Comparison of ENCODE assay signal across 14 cellular contexts in genomic region chr14:60206837-60207533, GRCh38. TPM values are rescaled to one million over a fixed set of nuclear protein-coding genes. Genes with fewer than 3 reads are reported as not detected.
A peak's percentile ranks its signal among the peaks of the same experiment; 100 is the strongest.
DNase-seq lines count a peak whose midpoint lies in the region; ATAC-seq and TF ChIP-seq lines count a peak whose summit lies in the region.
"Had no signal": no experiment of that assay in that cellular context is flagged by ENCODE, and none has a peak within 500 bp of the region (broad histone marks: within the 10 kb centered on the region; RNA-seq: fewer than 3 reads in every experiment).

No MANE protein-coding gene starts in this region.

- no peaks in the 10 kb centered on the region for H3K9me3 Mint-ChIP-seq in MCF 10A (ENCODE audit: unreplicated experiment)
- H3K9me3 Mint-ChIP-seq in stimulated activated effector memory CD8-positive, alpha-beta T cell treated with anti-CD3 and anti-CD28 coated beads, Interleukin-12 subunit alpha, Interleukin-12 subunit beta, amount 100 ng/mL, for 72 hours: no peaks in the 10 kb centered on the region
- H3K9me3 Mint-ChIP-seq in activated CD4-positive, alpha-beta memory T cell treated with anti-CD3 and anti-CD28 coated beads, Interleukin-2, amount 10 ng/mL, durations not matched to agents 7 days and 5 days: no peaks in the 10 kb centered on the region

- ATAC-seq in HG02678 (IDR thresholded peaks at IDR 0.05; ENCODE audit: unreplicated experiment) (peak; percentile 48), HG03565 (IDR thresholded peaks at IDR 0.05; ENCODE audit: unreplicated experiment) (peak; percentile 33), HG03457 (IDR thresholded peaks at IDR 0.05; ENCODE audit: unreplicated experiment) (no peak), GM18909 (IDR thresholded peaks at IDR 0.05; ENCODE audit: poor library complexity, unreplicated experiment) (no peak)
- peak; percentile 86 for ATAC-seq in stimulated activated effector memory CD8-positive, alpha-beta T cell treated with anti-CD3 and anti-CD28 coated beads, Interleukin-12 subunit alpha, Interleukin-12 subunit beta, amount 100 ng/mL, for 72 hours

- no peak overlapping the region for H3K4me3 ChIP-seq in mammary epithelial cell (replicated peaks in 1 of 3; ENCODE audit: insufficient read depth in 1 of 3, low read depth in 2 of 3, low read length in 3 of 3)

- peaks cover 2% of the 10 kb centered on the region for H3K27me3 ChIP-seq in mammary epithelial cell (ENCODE audit: insufficient read depth, low read length)

- in situ Hi-C loops in mammary epithelial cell (cut with MboI; ENCODE audit: low sequenced_read_pairs in 2 of 2): no loop called here

- no peak overlapping the region for H3K4me3 Mint-ChIP-seq in MCF 10A (ENCODE audit: unreplicated experiment)
- no peak overlapping the region for H3K4me3 Mint-ChIP-seq in stimulated activated effector memory CD8-positive, alpha-beta T cell treated with anti-CD3 and anti-CD28 coated beads, Interleukin-12 subunit alpha, Interleukin-12 subunit beta, amount 100 ng/mL, for 72 hours
- H3K4me3 Mint-ChIP-seq in activated CD4-positive, alpha-beta memory T cell treated with anti-CD3 and anti-CD28 coated beads, Interleukin-2, amount 10 ng/mL, durations not matched to agents 7 days and 5 days: no peak overlapping the region

- H3K27me3 Mint-ChIP-seq in MCF 10A (ENCODE audit: insufficient read depth, unreplicated experiment): no peaks in the 10 kb centered on the region
- H3K27me3 Mint-ChIP-seq in activated CD4-positive, alpha-beta memory T cell treated with anti-CD3 and anti-CD28 coated beads, Interleukin-2, amount 10 ng/mL, durations not matched to agents 7 days and 5 days: peaks cover 27% of the 10 kb centered on the region

- DNase-seq in MCF 10A (ENCODE audit: unreplicated experiment) (peak; percentile 18), mammary epithelial cell (no peak)
- no peak for DNase-seq in stimulated activated effector memory CD8-positive, alpha-beta T cell treated with anti-CD3 and anti-CD28 coated beads, Interleukin-12 subunit alpha, Interleukin-12 subunit beta, amount 100 ng/mL, for 72 hours (ENCODE audit: low spot score in 2 of 2)
- no peak for DNase-seq in activated CD4-positive, alpha-beta memory T cell treated with anti-CD3 and anti-CD28 coated beads, Interleukin-2, amount 10 ng/mL, durations not matched to agents 7 days and 5 days
- DNase-seq: ACHN; activated CD8-positive, alpha-beta memory T cell treated with anti-CD3 and anti-CD28 coated beads, Interleukin-2, amount 50 U/mL, for 48 hours; amniotic stem cell; Calu3; midbrain; NCI-H345 had no signal

- BruUV-seq in MCF 10A (replicated peaks; lab: Mats Ljungman, UMichigan) (no TSS peak), mammary epithelial cell (replicated peaks; lab: Mats Ljungman, UMichigan) (no TSS peak)

- no peak overlapping the region for H3K9ac ChIP-seq in mammary epithelial cell (ENCODE audit: insufficient read depth, low read length)

- H3K9me3 ChIP-seq in mammary epithelial cell (replicated peaks; ENCODE audit: insufficient read depth, low read length): no peaks in the 10 kb centered on the region

- no peaks in the 10 kb centered on the region for H4K20me1 ChIP-seq in mammary epithelial cell (ENCODE audit: insufficient read depth, low read length)

- no peaks in the 10 kb centered on the region for H3K4me1 ChIP-seq in mammary epithelial cell (ENCODE audit: insufficient read depth, low read length)

- no peak overlapping the region for H3K27ac Mint-ChIP-seq in MCF 10A (ENCODE audit: low read depth, unreplicated experiment)
- H3K27ac Mint-ChIP-seq in stimulated activated effector memory CD8-positive, alpha-beta T cell treated with anti-CD3 and anti-CD28 coated beads, Interleukin-12 subunit alpha, Interleukin-12 subunit beta, amount 100 ng/mL, for 72 hours: no peak overlapping the region
- H3K27ac Mint-ChIP-seq in activated CD4-positive, alpha-beta memory T cell treated with anti-CD3 and anti-CD28 coated beads, Interleukin-2, amount 10 ng/mL, durations not matched to agents 7 days and 5 days: no peak overlapping the region

- WGBS in mammary epithelial cell (ENCODE audit: low coverage, missing lambda C conversion rate): 79% methylated on average over 6 of the region's 6 CpGs

- no peak for TF ChIP-seq CTCF in MCF 10A (IDR thresholded peaks at IDR 0.05; ENCODE audit: unreplicated experiment)
- TF ChIP-seq CTCF in mammary epithelial cell (conservative IDR thresholded peaks at IDR 0.05 in 1 of 2, IDR thresholded peaks at IDR 0.05 in 1 of 2; ENCODE audit: extremely low read depth in 1 of 2, insufficient read depth in 1 of 2, low read depth in 1 of 2, low read length in 2 of 2): no peak

- intact Hi-C loops in MCF 10A (cut with micrococcal nuclease): no loop called here
- intact Hi-C loops in mammary epithelial cell (cut with micrococcal nuclease): no loop called here

- H3K27ac ChIP-seq in mammary epithelial cell (ENCODE audit: insufficient read depth, low read depth, low read length): no peak overlapping the region

- dilution Hi-C loops in mammary epithelial cell (cut with HindIII; ENCODE audit: low sequenced_read_pairs): no loop called here

- CTCF ChIA-PET in MCF 10A (lab: Yijun Ruan, JAX) (interaction anchor here (0.6 to 1.9 kb wide), 2 partner anchors 21 to 243 kb away, joined by 3 to 5 read pairs; no protein-coding TSS in a partner anchor), mammary epithelial cell (lab: Charles Lee; ENCODE audit: low non-redundant PET) (no interaction called here)
- CTCF ChIA-PET in activated CD4-positive, alpha-beta memory T cell treated with anti-CD3 and anti-CD28 coated beads, Interleukin-2, amount 10 ng/mL, durations not matched to agents 7 days and 5 days (lab: Charles Lee): no interaction called here

- H3K36me3 Mint-ChIP-seq in MCF 10A (ENCODE audit: insufficient read depth, unreplicated experiment): no peaks in the 10 kb centered on the region
- H3K36me3 Mint-ChIP-seq in stimulated activated effector memory CD8-positive, alpha-beta T cell treated with anti-CD3 and anti-CD28 coated beads, Interleukin-12 subunit alpha, Interleukin-12 subunit beta, amount 100 ng/mL, for 72 hours: no peaks in the 10 kb centered on the region
- H3K36me3 Mint-ChIP-seq in activated CD4-positive, alpha-beta memory T cell treated with anti-CD3 and anti-CD28 coated beads, Interleukin-2, amount 10 ng/mL, durations not matched to agents 7 days and 5 days (ENCODE audit: low read depth): no peaks in the 10 kb centered on the region

- no peaks in the 10 kb centered on the region for H3K36me3 ChIP-seq in mammary epithelial cell (ENCODE audit: insufficient read depth, low read length)

- no peak overlapping the region for H3K4me2 ChIP-seq in mammary epithelial cell (ENCODE audit: insufficient read depth, low read depth, low read length)

- POLR2A ChIA-PET in MCF 10A (lab: Yijun Ruan, JAX): interaction anchor here (0.7 kb wide), 1 partner anchor 8 kb away, joined by 3 read pairs; no protein-coding TSS in a partner anchor
- POLR2A ChIA-PET in activated CD4-positive, alpha-beta memory T cell treated with anti-CD3 and anti-CD28 coated beads, Interleukin-2, amount 10 ng/mL, durations not matched to agents 7 days and 5 days (lab: Charles Lee): no interaction called here

- H2AFZ ChIP-seq in mammary epithelial cell (ENCODE audit: low read depth, low read length): no peak overlapping the region

- no peaks in the 10 kb centered on the region for H3K79me2 ChIP-seq in mammary epithelial cell (ENCODE audit: insufficient read depth, low read length)

- H3K4me1 Mint-ChIP-seq in MCF 10A (ENCODE audit: insufficient read depth, unreplicated experiment): no peaks in the 10 kb centered on the region
- peaks cover 22% of the 10 kb centered on the region for H3K4me1 Mint-ChIP-seq in stimulated activated effector memory CD8-positive, alpha-beta T cell treated with anti-CD3 and anti-CD28 coated beads, Interleukin-12 subunit alpha, Interleukin-12 subunit beta, amount 100 ng/mL, for 72 hours
- no peaks in the 10 kb centered on the region for H3K4me1 Mint-ChIP-seq in activated CD4-positive, alpha-beta memory T cell treated with anti-CD3 and anti-CD28 coated beads, Interleukin-2, amount 10 ng/mL, durations not matched to agents 7 days and 5 days

RNA-seq across cellular contexts. Expression of gene DHRS7, which starts 41.8 kb away (rescaled TPM):
- total RNA-seq in MCF 10A (2022) (71.4 and 96.4 TPM in 2 replicates), mammary epithelial cell (10 to 100 TPM; 73.0 to 85.0 TPM)
- polyA plus RNA-seq in mammary epithelial cell: 69.0 TPM
- 46.9 TPM for polyA minus RNA-seq in mammary epithelial cell
- 10 to 100 TPM; 76.5 to 77.9 TPM for total RNA-seq in activated CD4-positive, alpha-beta memory T cell treated with anti-CD3 and anti-CD28 coated beads, Interleukin-2, amount 10 ng/mL, durations not matched to agents 7 days and 5 days

RNA-seq across cellular contexts. Expression of gene PPM1A, which starts 42.0 kb away (rescaled TPM):
- total RNA-seq in MCF 10A (2022): 47.2 and 50.4 TPM in 2 replicates
- total RNA-seq in mammary epithelial cell: 10 to 100 TPM; 26.3 to 40.5 TPM
- 18.6 TPM for polyA plus RNA-seq in mammary epithelial cell
- 26.8 TPM for polyA minus RNA-seq in mammary epithelial cell
- total RNA-seq in activated CD4-positive, alpha-beta memory T cell treated with anti-CD3 and anti-CD28 coated beads, Interleukin-2, amount 10 ng/mL, durations not matched to agents 7 days and 5 days: 10 to 100 TPM; 54.5 to 55.2 TPM

Comparison
In these comparisons a context has a peak if more than half of its experiments do, and no peak if none do; other contexts are left out.
1. ATAC-seq: peak in HG02678 (single experiment), HG03565 (single experiment) and stimulated activated effector memory CD8-positive, alpha-beta T cell treated with anti-CD3 and anti-CD28 coated beads, Interleukin-12 subunit alpha, Interleukin-12 subunit beta, amount 100 ng/mL, for 72 hours (single experiment); none in HG03457 (single experiment) and GM18909 (single experiment).